13 cellular contexts compared by ENCODE assay signal in the genomic region with DNA sequence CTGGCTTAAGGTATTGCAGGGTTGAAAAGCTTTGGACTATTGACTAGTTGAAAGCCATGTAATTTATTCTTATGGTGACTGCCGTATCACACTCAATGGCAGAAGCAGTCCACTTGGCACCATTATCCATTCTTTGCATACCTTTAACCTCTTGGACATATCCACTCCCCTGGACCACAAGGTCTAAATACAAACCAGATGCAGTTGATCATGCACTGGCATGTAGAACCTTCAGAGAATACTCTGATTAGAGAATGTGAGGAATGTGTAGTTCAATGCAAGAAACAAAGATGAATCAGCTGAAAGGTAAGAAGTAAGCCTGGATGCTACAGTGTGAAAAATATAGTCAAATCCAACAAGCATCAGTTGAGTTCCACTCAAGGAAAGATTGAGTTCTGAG.
DNase-seq lines count a peak whose midpoint lies in the region; ATAC-seq, FAIRE-seq and TF ChIP-seq lines count a peak whose summit lies in the region.
"Had no signal": no experiment of that assay in that cellular context is flagged by ENCODE, and none has a peak within 500 bp of the region (broad histone marks: within the 10 kb centered on the region; RNA-seq: fewer than 3 reads in every experiment).

No MANE protein-coding gene starts in this region.

- H4K20me1 ChIP-seq in HCT116 (ENCODE audit: insufficient read depth), result no peaks in the 10 kb centered on the region
- H4K20me1 ChIP-seq in fibroblast of lung (ENCODE audit: control insufficient read depth, extremely low read depth, insufficient read depth, low read length), result no peaks in the 10 kb centered on the region

- H3K4me1 ChIP-seq in HCT116 (ENCODE audit: control insufficient read depth in 1 of 2, insufficient read depth in 2 of 2, low read length in 2 of 2) (peaks cover 32 to 71% of the 10 kb centered on the region in 2 experiments), fibroblast of lung (ENCODE audit: control insufficient read depth, extremely low read depth, insufficient read depth, low read length) (peaks cover 21% of the 10 kb centered on the region), skeletal muscle satellite cell (ENCODE audit: control insufficient read depth, insufficient read depth, low read length) (peaks cover 26% of the 10 kb centered on the region)
- H3K4me1 ChIP-seq: esophagus squamous epithelium had no signal

- intact Hi-C loops in HCT116 (cut with micrococcal nuclease), result loop anchor here (1.0 kb wide), 1 partner anchor 93 kb away; the partner anchor contains the start of gene FRMD5

- no peaks in the 10 kb centered on the region for H3K9me3 ChIP-seq in HCT116 (ENCODE audit: control insufficient read depth in 1 of 2, insufficient read depth in 1 of 2, low read depth in 1 of 2, low read length in 2 of 2)
- no peaks in the 10 kb centered on the region for H3K9me3 ChIP-seq in fibroblast of lung (ENCODE audit: control insufficient read depth, insufficient read depth, low read depth, low read length)
- no peaks in the 10 kb centered on the region for H3K9me3 ChIP-seq in skeletal muscle satellite cell (replicated peaks; ENCODE audit: low read length)
- H3K9me3 ChIP-seq: esophagus squamous epithelium had no signal

- H3K27me3 ChIP-seq in HCT116 (ENCODE audit: insufficient read depth, low read length), result no peaks in the 10 kb centered on the region
- no peaks in the 10 kb centered on the region for H3K27me3 ChIP-seq in fibroblast of lung (ENCODE audit: control insufficient read depth, insufficient read depth, low read length)
- no peaks in the 10 kb centered on the region for H3K27me3 ChIP-seq in skeletal muscle satellite cell (ENCODE audit: control insufficient read depth, insufficient read depth, low read length)
- H3K27me3 ChIP-seq: esophagus squamous epithelium had no signal

- H2AFZ ChIP-seq in HCT116 (ENCODE audit: low read depth, low read length, poor library complexity, severe bottlenecking) (no peak overlapping the region), fibroblast of lung (ENCODE audit: low read length) (no peak overlapping the region)

- no peak for DNase-seq in HCT116 (ENCODE audit: low read depth, low spot score)
- DNase-seq in SW480 (ENCODE audit: low spot score), result peak; percentile 20
- peak; percentile 15 to 97 for DNase-seq in fibroblast of lung (ENCODE audit: low read depth in 2 of 2)
- no peak for DNase-seq in GM12892 (ENCODE audit: insufficient read length)
- no peak for DNase-seq in stimulated activated naive CD8-positive, alpha-beta T cell treated with anti-CD3 and anti-CD28 coated beads, Interleukin-15, Interleukin-2, amounts not matched to agents 100 U/mL and 50 U/mL, for 24 hours
- no peak for DNase-seq in NCI-H1930 (lab: John Stamatoyannopoulos, UW)
- DNase-seq in T-helper 2 cell, result no peak
- DNase-seq: DND-41; esophagus squamous epithelium; left colon; NCI-H1436; stimulated activated naive B cell treated with anti-CD40 and anti-IgM and Interleukin-4, amounts not matched to agents 10 μg/mL and 1 μg/mL and 100 μg/mL, for 72 hours had no signal

- H3K27ac ChIP-seq in HCT116 (ENCODE audit: low read depth, low read length), result peak overlapping the region; percentile 72
- H3K27ac ChIP-seq in fibroblast of lung (ENCODE audit: insufficient read depth, low read length), result peak overlapping the region; percentile 64
- H3K27ac ChIP-seq: esophagus squamous epithelium had no signal

- ATAC-seq in HCT116, result peak; percentile 43; the same call in 1 of the 2 replicates
- no peak for ATAC-seq in stimulated activated naive CD8-positive, alpha-beta T cell treated with anti-CD3 and anti-CD28 coated beads, Interleukin-15, Interleukin-2, amounts not matched to agents 100 U/mL and 50 U/mL, for 24 hours
- ATAC-seq: stimulated activated naive B cell treated with anti-CD40 and anti-IgM and Interleukin-4, amounts not matched to agents 10 μg/mL and 1 μg/mL and 100 μg/mL, for 72 hours had no signal

- RAD21 ChIA-PET in HCT116 (lab: Charles Lee; ENCODE audit: low non-redundant PET in 1 of 2, low total read pairs in 2 of 2, uncharacterized antibody in 2 of 2, unreplicated experiment in 2 of 2), result no interaction called here

- H3K36me3 ChIP-seq in HCT116 (ENCODE audit: control insufficient read depth in 1 of 2, insufficient read depth in 2 of 2, low read length in 2 of 2), result no peaks in the 10 kb centered on the region; a peak in 1 of 4 replicates
- no peaks in the 10 kb centered on the region for H3K36me3 ChIP-seq in fibroblast of lung (ENCODE audit: control insufficient read depth, insufficient read depth, low read length)
- no peaks in the 10 kb centered on the region for H3K36me3 ChIP-seq in skeletal muscle satellite cell (ENCODE audit: insufficient read depth, low read length)
- H3K36me3 ChIP-seq: esophagus squamous epithelium had no signal

- H3K9ac ChIP-seq in HCT116 (ENCODE audit: low read length) (peak overlapping the region; percentile 44), fibroblast of lung (ENCODE audit: insufficient read depth, low read length) (no peak overlapping the region), skeletal muscle satellite cell (ENCODE audit: low read depth, low read length) (peak overlapping the region; percentile 11)

- H3K9me2 ChIP-seq in HCT116 (ENCODE audit: insufficient read depth), result no peaks in the 10 kb centered on the region

- no peak for FAIRE-seq in GM12892 (lab: Jason Lieb, UNC)

- H3K79me2 ChIP-seq in HCT116 (ENCODE audit: insufficient read depth, low read length) (peaks cover 79% of the 10 kb centered on the region), fibroblast of lung (ENCODE audit: control insufficient read depth, insufficient read depth, low read length) (no peaks in the 10 kb centered on the region)

- TF ChIP-seq RAD21 in HCT116 (IDR thresholded peaks at IDR 0.05; ENCODE audit: low read depth), result no peak

- POLR2A ChIA-PET in HCT116 (lab: Charles Lee), result no interaction called here

- TF ChIP-seq CTCF in HCT116 (IDR thresholded peaks at IDR 0.05 in 2 of 3, conservative IDR thresholded peaks at IDR 0.05 in 1 of 3; ENCODE audit: borderline replicate concordance in 1 of 3, insufficient read depth in 1 of 3, low read depth in 2 of 3, low read length in 2 of 3), result no peak
- no peak for TF ChIP-seq CTCF in fibroblast of lung (conservative IDR thresholded peaks at IDR 0.05 in 1 of 2, IDR thresholded peaks at IDR 0.05 in 1 of 2; ENCODE audit: low read depth in 1 of 2, low read length in 2 of 2)

- peak overlapping the region in 1 of 2 experiments; percentile 23; a peak in 2 of 4 replicates for H3K4me3 ChIP-seq in HCT116 (replicated peaks in 1 of 2; ENCODE audit: low read depth in 1 of 2, low read length in 2 of 2)
- H3K4me3 ChIP-seq in fibroblast of lung (replicated peaks in 1 of 4; ENCODE audit: control extremely low read depth in 1 of 4, insufficient read depth in 1 of 4, low read depth in 3 of 4, low read length in 4 of 4), result no peak overlapping the region
- H3K4me3 ChIP-seq in skeletal muscle satellite cell (ENCODE audit: low read length), result peak overlapping the region; percentile 23
- H3K4me3 ChIP-seq: esophagus squamous epithelium had no signal

- peak overlapping the region; percentile 67 for H3K4me2 ChIP-seq in HCT116 (ENCODE audit: low read length)
- H3K4me2 ChIP-seq in fibroblast of lung (ENCODE audit: extremely low read depth, insufficient read depth, low read length), result peak overlapping the region; percentile 70
- H3K4me2 ChIP-seq in skeletal muscle satellite cell (ENCODE audit: low read length), result peak overlapping the region; percentile 55

- CTCF ChIA-PET in HCT116 (lab: Charles Lee), result no interaction called here

- no TSS peak for BruUV-seq in HCT116 (replicated peaks; lab: Mats Ljungman, UMichigan)

- no peak for TF ChIP-seq POLR2A in HCT116 (IDR thresholded peaks at IDR 0.05; ENCODE audit: borderline replicate concordance, extremely low read depth, insufficient read depth, insufficient read length)
- TF ChIP-seq POLR2A in GM12892 (IDR thresholded peaks at IDR 0.05; ENCODE audit: low read depth, low read length), result no peak

TF ChIP-seq in HCT116, 20 proteins besides CTCF, POLR2A, EP300 and RAD21 (continues in another document):
- TF ChIP-seq, protein P1, sequence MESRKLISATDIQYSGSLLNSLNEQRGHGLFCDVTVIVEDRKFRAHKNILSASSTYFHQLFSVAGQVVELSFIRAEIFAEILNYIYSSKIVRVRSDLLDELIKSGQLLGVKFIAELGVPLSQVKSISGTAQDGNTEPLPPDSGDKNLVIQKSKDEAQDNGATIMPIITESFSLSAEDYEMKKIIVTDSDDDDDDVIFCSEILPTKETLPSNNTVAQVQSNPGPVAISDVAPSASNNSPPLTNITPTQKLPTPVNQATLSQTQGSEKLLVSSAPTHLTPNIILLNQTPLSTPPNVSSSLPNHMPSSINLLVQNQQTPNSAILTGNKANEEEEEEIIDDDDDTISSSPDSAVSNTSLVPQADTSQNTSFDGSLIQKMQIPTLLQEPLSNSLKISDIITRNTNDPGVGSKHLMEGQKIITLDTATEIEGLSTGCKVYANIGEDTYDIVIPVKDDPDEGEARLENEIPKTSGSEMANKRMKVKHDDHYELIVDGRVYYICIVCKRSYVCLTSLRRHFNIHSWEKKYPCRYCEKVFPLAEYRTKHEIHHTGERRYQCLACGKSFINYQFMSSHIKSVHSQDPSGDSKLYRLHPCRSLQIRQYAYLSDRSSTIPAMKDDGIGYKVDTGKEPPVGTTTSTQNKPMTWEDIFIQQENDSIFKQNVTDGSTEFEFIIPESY (IDR thresholded peaks at IDR 0.05; ENCODE audit: extremely low read depth, insufficient replicate concordance, low read length), result no peak
- TF ChIP-seq TCF7L2 (IDR thresholded peaks at IDR 0.05; ENCODE audit: borderline replicate concordance, extremely low read depth, insufficient read depth, insufficient read length), result no peak
- TF ChIP-seq SP1 (IDR thresholded peaks at IDR 0.05; ENCODE audit: low read depth), result no peak
- TF ChIP-seq ATF3 (IDR thresholded peaks at IDR 0.05), result no peak
- no peak for TF ChIP-seq ZFX (IDR thresholded peaks at IDR 0.05)
- TF ChIP-seq, protein P2, sequence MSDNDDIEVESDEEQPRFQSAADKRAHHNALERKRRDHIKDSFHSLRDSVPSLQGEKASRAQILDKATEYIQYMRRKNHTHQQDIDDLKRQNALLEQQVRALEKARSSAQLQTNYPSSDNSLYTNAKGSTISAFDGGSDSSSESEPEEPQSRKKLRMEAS (IDR thresholded peaks at IDR 0.05), result no peak
- TF ChIP-seq EZH2phosphoT487 (IDR thresholded peaks at IDR 0.05; ENCODE audit: borderline replicate concordance), result no peak
- no peak for TF ChIP-seq SIN3A (IDR thresholded peaks at IDR 0.05; ENCODE audit: low read depth)
- no peak for TF ChIP-seq CEBPB (IDR thresholded peaks at IDR 0.05; ENCODE audit: low read depth)
- no peak for TF ChIP-seq FOSL1 (IDR thresholded peaks at IDR 0.05; ENCODE audit: low read depth)

Comparison
In these comparisons a context has a peak if more than half of its experiments do, and no peak if none do; other contexts are left out.
1. DNase-seq: peak in SW480 (single experiment) and fibroblast of lung (2 of 2); none in HCT116 (single experiment), GM12892 (single experiment), stimulated activated naive CD8-positive, alpha-beta T cell treated with anti-CD3 and anti-CD28 coated beads, Interleukin-15, Interleukin-2, amounts not matched to agents 100 U/mL and 50 U/mL, for 24 hours (single experiment), NCI-H1930 (0 of 2) and T-helper 2 cell (0 of 5).
2. Peak in every context shown above with its lines, with median percentiles within 50 percentile points of each other: H3K4me2 ChIP-seq.